Comparison of ENCODE assay signal across 1 cellular context in genomic region chr3:39021465-39022274, GRCh38.
TF ChIP-seq lines count a peak whose summit lies in the region.

No MANE protein-coding gene starts in this region.

TF ChIP-seq in K562, 482 proteins besides CTCF, POLR2A, EP300 and RAD21 (continued from another document and continues in another):
- TF ChIP-seq RBBP5 (IDR thresholded peaks at IDR 0.05; ENCODE audit: borderline replicate concordance, insufficient read depth, low read length, poor library complexity, severe bottlenecking): peak; percentile 42
- no peak for TF ChIP-seq POLR2G (IDR thresholded peaks at IDR 0.05; ENCODE audit: low read depth, low read length)
- TF ChIP-seq ZNF133 (CRISPR knock-in tag; IDR thresholded peaks at IDR 0.05): no peak
- no peak for TF ChIP-seq ELF2 (CRISPR knock-in tag; IDR thresholded peaks at IDR 0.05)
- no peak for TF ChIP-seq ZMIZ1 (IDR thresholded peaks at IDR 0.05; ENCODE audit: low read depth in 2 of 2, low read length in 2 of 2)
- no peak for TF ChIP-seq TRIM24 (IDR thresholded peaks at IDR 0.05)
- no peak for TF ChIP-seq ZNF57 (CRISPR knock-in tag; IDR thresholded peaks at IDR 0.05)
- TF ChIP-seq PHB (CRISPR knock-in tag; IDR thresholded peaks at IDR 0.05): no peak
- no peak for TF ChIP-seq NR3C1 (CRISPR knock-in tag; IDR thresholded peaks at IDR 0.05)
- no peak for TF ChIP-seq SAFB2 (IDR thresholded peaks at IDR 0.05; ENCODE audit: borderline replicate concordance, low read depth, low read length, severe bottlenecking)
- peak; percentile 37; the same call in 1 of the 2 replicates for TF ChIP-seq TEAD4 (IDR thresholded peaks at IDR 0.05; ENCODE audit: low read length)
- TF ChIP-seq TEAD4 (CRISPR knock-in tag; IDR thresholded peaks at IDR 0.05; ENCODE audit: borderline replicate concordance): no peak
- TF ChIP-seq CGGBP1 (CRISPR knock-in tag; IDR thresholded peaks at IDR 0.05): no peak
- TF ChIP-seq SAFB (IDR thresholded peaks at IDR 0.05; ENCODE audit: borderline replicate concordance, low read depth, low read length): no peak
- no peak for TF ChIP-seq THAP7 (CRISPR knock-in tag; IDR thresholded peaks at IDR 0.05)
- TF ChIP-seq RAD51 (IDR thresholded peaks at IDR 0.05; ENCODE audit: borderline replicate concordance, low read depth): no peak
- TF ChIP-seq SRSF3 (IDR thresholded peaks at IDR 0.05; ENCODE audit: insufficient read depth, low read length): no peak
- TF ChIP-seq GABPB1 (CRISPR knock-in tag; IDR thresholded peaks at IDR 0.05): no peak
- no peak for TF ChIP-seq YBX1 (IDR thresholded peaks at IDR 0.05)
- no peak for TF ChIP-seq TCF7L2 (IDR thresholded peaks at IDR 0.05; ENCODE audit: low read depth, low read length)
- no peak for TF ChIP-seq THAP12 (CRISPR knock-in tag; IDR thresholded peaks at IDR 0.05)
- TF ChIP-seq ZBTB40 (IDR thresholded peaks at IDR 0.05): no peak
- TF ChIP-seq ZBTB40 (CRISPR knock-in tag; IDR thresholded peaks at IDR 0.05): no peak
- TF ChIP-seq HMBOX1 (IDR thresholded peaks at IDR 0.05): peak; percentile 96
- no peak for TF ChIP-seq MXI1 (IDR thresholded peaks at IDR 0.05; ENCODE audit: low read depth, low read length)
- TF ChIP-seq KAT8 (IDR thresholded peaks at IDR 0.05; ENCODE audit: low read depth): no peak
- TF ChIP-seq L3MBTL2 (IDR thresholded peaks at IDR 0.05): peak; percentile 90
- TF ChIP-seq CHD4 (IDR thresholded peaks at IDR 0.05; ENCODE audit: insufficient read depth, insufficient replicate concordance, low read depth, low read length, poor library complexity, severe bottlenecking): no peak
- TF ChIP-seq RFX1 (IDR thresholded peaks at IDR 0.05): no peak
- TF ChIP-seq HDAC1 (IDR thresholded peaks at IDR 0.05): no peak
- no peak for TF ChIP-seq RBM17 (IDR thresholded peaks at IDR 0.05; ENCODE audit: borderline replicate concordance, low read depth, low read length)
- no peak for TF ChIP-seq JUN (IDR thresholded peaks at IDR 0.05; ENCODE audit: borderline replicate concordance, low read depth, low read length)
- no peak for TF ChIP-seq JUN (CRISPR knock-in tag; IDR thresholded peaks at IDR 0.05; ENCODE audit: borderline replicate concordance)
- TF ChIP-seq HBP1 (CRISPR knock-in tag; IDR thresholded peaks at IDR 0.05): no peak
- TF ChIP-seq NR1H2 (CRISPR knock-in tag; IDR thresholded peaks at IDR 0.05): no peak
- no peak for TF ChIP-seq POLR3A (IDR thresholded peaks at IDR 0.05; ENCODE audit: borderline replicate concordance, extremely low read depth, insufficient read depth, insufficient read length)
- TF ChIP-seq ARID3B (CRISPR knock-in tag; IDR thresholded peaks at IDR 0.05; ENCODE audit: borderline replicate concordance): no peak
- no peak for TF ChIP-seq IRF2 (CRISPR knock-in tag; IDR thresholded peaks at IDR 0.05)
- TF ChIP-seq ELF4 (CRISPR knock-in tag; IDR thresholded peaks at IDR 0.05): no peak
- peak; percentile 47; the same call in 1 of the 2 replicates for TF ChIP-seq MAFF (IDR thresholded peaks at IDR 0.05; ENCODE audit: low read length)
- TF ChIP-seq E2F3 (CRISPR knock-in tag; IDR thresholded peaks at IDR 0.05): no peak
- TF ChIP-seq MYNN (IDR thresholded peaks at IDR 0.05): no peak
- no peak for TF ChIP-seq MYNN (CRISPR knock-in tag; IDR thresholded peaks at IDR 0.05)
- TF ChIP-seq ZEB2 (IDR thresholded peaks at IDR 0.05): peak; percentile 80
